In genomic region chr7:1064581-1064980, GRCh38 we compare ENCODE assay signal across 23 cellular contexts. TPM values are rescaled to one million over a fixed set of nuclear protein-coding genes. Genes with fewer than 3 reads are reported as not detected.
DNase-seq lines count a peak whose midpoint lies in the region; ATAC-seq, FAIRE-seq and TF ChIP-seq lines count a peak whose summit lies in the region.
"Had no signal": no experiment of that assay in that cellular context is flagged by ENCODE, and none has a peak within 500 bp of the region (broad histone marks: within the 10 kb centered on the region; RNA-seq: fewer than 3 reads in every experiment).

No MANE protein-coding gene starts in this region.

- H2AFZ ChIP-seq in H1 (ENCODE audit: low read length) (no peak overlapping the region), parathyroid adenoma (no peak overlapping the region)
- H2AFZ ChIP-seq: GM23248 had no signal

- H3K4me3 ChIP-seq in heart left ventricle (no peak overlapping the region), DOHH2 (ENCODE audit: low read length) (no peak overlapping the region), H1 (ENCODE audit: extremely low read depth in 1 of 4, insufficient read depth in 2 of 4, low read depth in 3 of 4, low read length in 4 of 4) (no peak overlapping the region), parathyroid adenoma (ENCODE audit: low read depth, low read length) (no peak overlapping the region)
- H3K4me3 ChIP-seq: A549, GM23248 had no signal

- H3K23me2 ChIP-seq in H1 (ENCODE audit: low read depth, low read length): no peaks in the 10 kb centered on the region; the same call in 1 of the 2 replicates

- TF ChIP-seq POLR2A in heart left ventricle (IDR thresholded peaks at IDR 0.05) (no peak), H1 (IDR thresholded peaks at IDR 0.05; ENCODE audit: control extremely low read depth in 1 of 2, low read depth in 2 of 2, low read length in 2 of 2) (no peak)

- FAIRE-seq in H1 (lab: Jason Lieb, UNC): no peak
- FAIRE-seq: A549, G401.6, GM12892, GM18507, H54 had no signal

- no peak overlapping the region for H3K14ac ChIP-seq in H1 (ENCODE audit: insufficient read length)

- intact Hi-C loops in Right ventricle myocardium inferior (cut with DNase I): loop anchor here (5.0 kb wide), 1 partner anchor 37 kb away; no protein-coding TSS in a partner anchor
- intact Hi-C loops in heart left ventricle (cut with DNase I): loop anchor here in 7 of 10 donors (2.0 to 10.0 kb wide), 6 partner anchors 36 to 160 kb away; no protein-coding TSS in a partner anchor

- no peak overlapping the region for H2BK20ac ChIP-seq in H1 (ENCODE audit: low read length)

- ATAC-seq in Right ventricle myocardium inferior (no peak), heart left ventricle (no peak)

- H3K9ac ChIP-seq in H1 (replicated peaks in 1 of 4; ENCODE audit: extremely low read depth in 1 of 4, low read depth in 3 of 4, low read length in 3 of 4) (no peak overlapping the region), parathyroid adenoma (no peak overlapping the region)
- H3K9ac ChIP-seq: GM23248 had no signal

- no peaks in the 10 kb centered on the region; the same call in 1 of the 2 replicates for H4K20me1 ChIP-seq in DOHH2 (ENCODE audit: control insufficient read depth, insufficient read depth, low read depth, low read length)
- peaks cover 13 to 14% of the 10 kb centered on the region in 2 experiments for H4K20me1 ChIP-seq in H1 (replicated peaks in 1 of 2; ENCODE audit: control insufficient read depth in 1 of 2, insufficient read depth in 2 of 2, low read length in 2 of 2)

- no peak overlapping the region for H3K56ac ChIP-seq in H1 (replicated peaks; ENCODE audit: insufficient read length, low read depth, low read length)

- no peaks in the 10 kb centered on the region for H3K36me3 ChIP-seq in heart left ventricle
- H3K36me3 ChIP-seq in DOHH2 (ENCODE audit: control insufficient read depth, low read length): no peaks in the 10 kb centered on the region; the same call in 1 of the 2 replicates
- no peaks in the 10 kb centered on the region for H3K36me3 ChIP-seq in H1 (ENCODE audit: control insufficient read depth in 2 of 4, insufficient read depth in 4 of 4, low read length in 3 of 4)
- H3K36me3 ChIP-seq in parathyroid adenoma (ENCODE audit: control insufficient read depth, insufficient read depth, low read length): no peaks in the 10 kb centered on the region

- no peak overlapping the region for H2BK120ac ChIP-seq in H1 (replicated peaks; ENCODE audit: low read depth, low read length)

- no peak overlapping the region for H3K4ac ChIP-seq in H1 (replicated peaks; ENCODE audit: insufficient read length, low read depth, low read length)

- H4K91ac ChIP-seq in H1 (replicated peaks; ENCODE audit: insufficient read length, low read length): no peak overlapping the region

- TF ChIP-seq RAD21 in H1 (IDR thresholded peaks at IDR 0.05 in 1 of 2, conservative IDR thresholded peaks at IDR 0.05 in 1 of 2; ENCODE audit: low read depth in 2 of 2, low read length in 2 of 2): no peak

- H3K79me1 ChIP-seq in H1 (ENCODE audit: low read depth, low read length): peaks cover 2% of the 10 kb centered on the region; the same call in 1 of the 2 replicates

- CTCF ChIA-PET in H1 (lab: Charles Lee; ENCODE audit: partially characterized antibody): interaction anchor here (0.5 to 6.4 kb wide), 17 partner anchors 13 to 111 kb away, joined by 3 to 143 read pairs (median 9); partner anchors contain the start of gene GPR146

- H2BK12ac ChIP-seq in H1 (ENCODE audit: low read depth, low read length): no peak overlapping the region; the same call in 1 of the 2 replicates

- peaks cover 10% of the 10 kb centered on the region for H3F3A ChIP-seq in DOHH2 (ENCODE audit: control insufficient read depth, insufficient read depth)

- peak overlapping the region; percentile 30; the same call in 1 of the 2 replicates for H2BK5ac ChIP-seq in H1 (ENCODE audit: low read depth, low read length)

- 79 to 92% (median 86%) methylated on average over 6 to 13 of the region's 13 CpGs for WGBS in heart left ventricle, 4 donors
- WGBS in H1 (ENCODE audit: extremely low coverage in 1 of 2, insufficient coverage in 1 of 2, insufficient read length in 1 of 2, insufficient replicate concordance in 2 of 2, low coverage in 1 of 2, low lambda C conversion rate in 2 of 2, missing lambda C conversion rate in 1 of 2), 2 experiments: 87% methylated on average over 12 of the region's 13 CpGs; no CpG with 5 or more reads in 1 of the 2 experiments

- TF ChIP-seq EP300 in H1 (IDR thresholded peaks at IDR 0.05; ENCODE audit: borderline replicate concordance in 1 of 2, low read depth in 2 of 2, low read length in 2 of 2): no peak

- no peaks in the 10 kb centered on the region for H3K9me2 ChIP-seq in DOHH2 (replicated peaks; ENCODE audit: control insufficient read depth, low read length)

- H3K79me2 ChIP-seq in DOHH2 (ENCODE audit: control insufficient read depth, low read length) (peaks cover 40% of the 10 kb centered on the region), H1 (ENCODE audit: control insufficient read depth in 1 of 2, insufficient read depth in 2 of 2, low read length in 2 of 2) (no peaks in the 10 kb centered on the region; a peak in 1 of 4 replicates), parathyroid adenoma (peaks cover 36% of the 10 kb centered on the region)

- H3K18ac ChIP-seq in H1 (ENCODE audit: extremely low read depth, low read length): no peak overlapping the region

- H3K23ac ChIP-seq in H1 (ENCODE audit: insufficient read length): no peak overlapping the region

- H3K27ac ChIP-seq in heart left ventricle (no peak overlapping the region), DOHH2 (ENCODE audit: low read depth, low read length) (no peak overlapping the region), H1 (ENCODE audit: low read depth, low read length) (no peak overlapping the region; the same call in 1 of the 2 replicates), parathyroid adenoma (no peak overlapping the region)
- H3K27ac ChIP-seq: 22Rv1, A549, GM23248 had no signal

- peak overlapping the region; percentile 71 for H3K4me2 ChIP-seq in DOHH2 (ENCODE audit: low read length)
- H3K4me2 ChIP-seq in H1 (ENCODE audit: insufficient read depth in 1 of 2, low read depth in 2 of 2, low read length in 2 of 2): no peak overlapping the region
- H3K4me2 ChIP-seq in parathyroid adenoma (ENCODE audit: low read length): peak overlapping the region; percentile 74
- H3K4me2 ChIP-seq: A549 had no signal

- POLR2A ChIA-PET in H1 (lab: Charles Lee; ENCODE audit: partially characterized antibody): interaction anchor here (0.5 kb wide), 1 partner anchor 430 kb away, joined by 3 read pairs; no protein-coding TSS in a partner anchor

- no peak for TF ChIP-seq CTCF in heart left ventricle (IDR thresholded peaks at IDR 0.05)
- no peak for TF ChIP-seq CTCF in DOHH2 (IDR thresholded peaks at IDR 0.05; ENCODE audit: low read depth, low read length, poor library complexity, severe bottlenecking)
- no peak for TF ChIP-seq CTCF in H1 (IDR thresholded peaks at IDR 0.05; ENCODE audit: control extremely low read depth in 1 of 3, insufficient read depth in 1 of 3, low read depth in 1 of 3, low read length in 3 of 3)
- no peak for TF ChIP-seq CTCF in parathyroid adenoma (IDR thresholded peaks at IDR 0.05)

- peak overlapping the region; percentile 9; the same call in 1 of the 2 replicates for H2AK5ac ChIP-seq in H1 (ENCODE audit: low read depth, low read length)

- peak; percentile 37 for DNase-seq in Right ventricle myocardium inferior (ENCODE audit: missing footprints)
- DNase-seq in heart left ventricle: no peak
- DNase-seq in H1 (ENCODE audit: low read depth in 1 of 2, low spot score in 2 of 2): no peak
- no peak for DNase-seq in effector CD8-positive, alpha-beta T cell (lab: John Stamatoyannopoulos, UW)
- no peak for DNase-seq in activated naive CD4-positive, alpha-beta T cell treated with anti-CD3 and anti-CD28 coated beads, Interleukin-2, amount 50 U/mL, for 16 hours
- DNase-seq in T-helper 9 cell: no peak
- DNase-seq: AML-193; CD4-positive, CD25-positive, alpha-beta regulatory T cell; CD8-positive, alpha-beta memory T cell; COR-L47; DMS 273 treated with DMSO at 0.1 percent for 48 hours; DMS53; DND-41; GM23248; HCEC 1CT had no signal

- H2BK15ac ChIP-seq in H1 (ENCODE audit: low read length): no peak overlapping the region

- H3K4me1 ChIP-seq in heart left ventricle: peaks cover 2 to 29% (median 24%) of the 10 kb centered on the region in 12 donors
- peaks cover 64% of the 10 kb centered on the region for H3K4me1 ChIP-seq in DOHH2 (ENCODE audit: control insufficient read depth, low read length)
- peaks cover 0 to 20% (median 12%) of the 10 kb centered on the region in 4 experiments; a peak in 6 of 7 replicates for H3K4me1 ChIP-seq in H1 (replicated peaks in 1 of 4; ENCODE audit: control insufficient read depth in 3 of 4, insufficient read depth in 4 of 4, low read length in 3 of 4)
- H3K4me1 ChIP-seq in parathyroid adenoma: peaks cover 5% of the 10 kb centered on the region

- H3K9me3 ChIP-seq in heart left ventricle (no peaks in the 10 kb centered on the region), DOHH2 (ENCODE audit: control insufficient read depth, insufficient read depth, low read length) (no peaks in the 10 kb centered on the region), H1 (ENCODE audit: insufficient read depth in 2 of 2, low read depth in 1 of 2, low read length in 1 of 2) (no peaks in the 10 kb centered on the region), parathyroid adenoma (ENCODE audit: control insufficient read depth, low read length) (no peaks in the 10 kb centered on the region)
- H3K9me3 ChIP-seq: A549 had no signal

- no peak overlapping the region for H4K8ac ChIP-seq in H1 (ENCODE audit: extremely low read depth, insufficient read depth, low read length)

- H3K27me3 ChIP-seq in heart left ventricle: no peaks in the 10 kb centered on the region
- H3K27me3 ChIP-seq in DOHH2 (ENCODE audit: control insufficient read depth, low read length): no peaks in the 10 kb centered on the region
- H3K27me3 ChIP-seq in H1 (replicated peaks in 1 of 4; ENCODE audit: control insufficient read depth in 3 of 4, extremely low read depth in 1 of 4, insufficient read depth in 3 of 4, low read length in 3 of 4): no peaks in the 10 kb centered on the region
- no peaks in the 10 kb centered on the region for H3K27me3 ChIP-seq in parathyroid adenoma (ENCODE audit: control insufficient read depth, insufficient read depth, low read length)

- no peak overlapping the region for H4K5ac ChIP-seq in H1 (ENCODE audit: insufficient read length, low read depth, low read length)

RNA-seq across cellular contexts. Expression of gene GPR146, which starts 20.2 kb away (rescaled TPM):
- total RNA-seq in Right ventricle myocardium inferior (30.6 TPM), heart left ventricle (10 to 100 TPM; 12.3 to 56.8 (median 25.2) TPM)
- polyA plus RNA-seq in heart left ventricle (10 to 100 TPM; 11.1 to 26.4 TPM), H1 (2011; rRNA removed) (2.7 and 3.9 TPM in 2 replicates)
- total RNA-seq in H1 (2021; fragmentation: NEBNext Ultra II Directional; extraction: Animal tissue kit (Norgen Biotek cat#: 25700)): 0.54 and 1.8 TPM in 2 replicates
- 2.5 TPM for polyA plus RNA-seq in H1 (2011; cell fraction: cytosol; rRNA removed)
- polyA plus RNA-seq in H1 (2011; cell fraction: nucleus; rRNA removed): 3.3 TPM
- 0.62 to 1.8 TPM (median 1.3 TPM) in 4 replicates for polyA plus RNA-seq in H1 (2012, experiment 1 of 2)
- 2.0 TPM for polyA plus RNA-seq in H1 (2012, experiment 2 of 2)
- 1.1 TPM for polyA plus RNA-seq in H1 (2013, experiment 1 of 2)
- polyA plus RNA-seq in H1 (2013, experiment 2 of 2): 0.79 TPM
- 2.9 and 4.5 TPM in 2 replicates for polyA minus RNA-seq in H1 (2011; rRNA and poly(A)+ RNA removed)
- 0.81 TPM for polyA minus RNA-seq in H1 (2011; cell fraction: cytosol; rRNA and poly(A)+ RNA removed)
- polyA minus RNA-seq in H1 (2011; cell fraction: nucleus; rRNA and poly(A)+ RNA removed): 3.9 TPM

RNA-seq across cellular contexts. Expression of gene GPER1, which starts 23.3 kb away (rescaled TPM):
- 3.6 TPM for total RNA-seq in Right ventricle myocardium inferior
- 1 to 10 TPM; 1.4 to 8.8 (median 3.0) TPM for total RNA-seq in heart left ventricle
- polyA plus RNA-seq in heart left ventricle: 1 to 10 TPM; 1.8 to 2.8 TPM
- total RNA-seq in H1 (2021; fragmentation: NEBNext Ultra II Directional; extraction: Animal tissue kit (Norgen Biotek cat#: 25700)): 0.24 and 0.52 TPM in 2 replicates
- 0.47 and 0.78 TPM in 2 replicates for polyA plus RNA-seq in H1 (2011; rRNA removed)
- 0.56 TPM for polyA plus RNA-seq in H1 (2011; cell fraction: cytosol; rRNA removed)
- 1.00 TPM for polyA plus RNA-seq in H1 (2011; cell fraction: nucleus; rRNA removed)
- 0.36 to 0.68 TPM (median 0.62 TPM) in 4 replicates for polyA plus RNA-seq in H1 (2012, experiment 1 of 2)
- 0.17 TPM for polyA plus RNA-seq in H1 (2012, experiment 2 of 2)
- 0.20 TPM for polyA plus RNA-seq in H1 (2013, experiment 1 of 2)
- 0.20 TPM for polyA plus RNA-seq in H1 (2013, experiment 2 of 2)
- 0.16 and 0.27 TPM in 2 replicates for polyA minus RNA-seq in H1 (2011; rRNA and poly(A)+ RNA removed)
- polyA minus RNA-seq in H1 (2011; cell fraction: cytosol; rRNA and poly(A)+ RNA removed): not detected
- polyA minus RNA-seq in H1 (2011; cell fraction: nucleus; rRNA and poly(A)+ RNA removed): 0.70 TPM
- total RNA-seq: CD4-positive, CD25-positive, alpha-beta regulatory T cell; CD8-positive, alpha-beta memory T cell had no signal

Comparison
In these comparisons a context has a peak if more than half of its experiments do, and no peak if none do; other contexts are left out.
1. H3K4me2 ChIP-seq: peak in DOHH2 (single experiment) and parathyroid adenoma (single experiment); none in H1 (0 of 2).